9 cellular contexts compared by ENCODE assay signal in the genomic region with DNA sequence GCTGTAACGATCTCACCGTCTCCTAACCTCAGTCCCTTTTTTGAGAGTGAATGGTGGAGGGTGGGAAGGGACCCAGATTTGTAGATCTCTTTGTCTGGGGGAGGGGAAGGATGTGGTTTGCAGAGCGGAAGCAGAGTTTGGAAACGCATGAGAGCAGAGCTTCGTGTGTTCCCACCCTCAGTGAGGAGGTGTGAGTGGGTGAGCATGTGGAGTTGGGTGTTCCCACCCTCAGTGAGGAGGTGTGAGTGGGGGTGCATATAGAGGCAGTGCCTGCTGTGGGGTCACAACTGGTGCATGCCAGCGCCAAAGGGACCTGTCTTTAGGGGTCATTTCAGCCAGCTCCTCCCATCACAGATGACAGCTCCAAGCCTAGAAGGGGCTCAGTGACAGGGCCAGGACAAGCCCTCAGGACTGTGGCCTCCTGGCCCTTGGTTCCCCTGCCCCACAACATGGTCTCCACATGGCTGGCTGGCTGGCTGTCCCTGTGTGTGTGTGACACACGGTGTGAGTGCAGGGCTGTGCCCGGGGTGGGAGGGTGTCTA. TPM values are rescaled to one million over a fixed set of nuclear protein-coding genes. Genes with fewer than 3 reads are reported as not detected.
A peak's percentile ranks its signal among the peaks of the same experiment; 100 is the strongest.
DNase-seq lines count a peak whose midpoint lies in the region; ATAC-seq, FAIRE-seq and TF ChIP-seq lines count a peak whose summit lies in the region.
"Had no signal": no experiment of that assay in that cellular context is flagged by ENCODE, and none has a peak within 500 bp of the region (broad histone marks: within the 10 kb centered on the region; RNA-seq: fewer than 3 reads in every experiment).

No MANE protein-coding gene starts in this region.

- H3K4me1 ChIP-seq in GM12878 (ENCODE audit: control insufficient read depth, insufficient read depth, low read length) = peaks cover 38% of the 10 kb centered on the region

- TF ChIP-seq POLR2A in GM18526 (IDR thresholded peaks at IDR 0.05; ENCODE audit: extremely low read depth, insufficient read length) (peak; percentile 13), GM12878 (IDR thresholded peaks at IDR 0.05; ENCODE audit: low read depth, low read length) (peak; percentile 68)

- POLR2A ChIA-PET in GM12878 (lab: Charles Lee) = interaction anchor here (0.5 to 2.2 kb wide), 6 partner anchors 10 to 440 kb away, joined by 3 to 9 read pairs (median 4); no protein-coding TSS in a partner anchor

- peak overlapping the region; percentile 73 for H3K27ac ChIP-seq in GM12878 (ENCODE audit: control insufficient read depth, insufficient read depth)

- SMC1A ChIA-PET in GM12878 (lab: Charles Lee; ENCODE audit: uncharacterized antibody, unreplicated experiment) = interaction anchor here (0.8 to 2.9 kb wide), 6 partner anchors 9 to 51 kb away, joined by 3 to 12 read pairs (median 4); no protein-coding TSS in a partner anchor

- DNase-seq in UCSD-AML1 (lab: John Stamatoyannopoulos, UW; ENCODE audit: unreplicated experiment) = peak; percentile 67
- DNase-seq in GM12878 (ENCODE audit: low read depth, low spot score) = peak; percentile 69
- peak; percentile 56 to 75 for DNase-seq in stimulated activated CD8-positive, alpha-beta memory T cell treated with anti-CD3 and anti-CD28 coated beads, Interleukin-15, amount 100 ng/mL, for 4 hours (ENCODE audit: low read depth in 2 of 2)
- DNase-seq in left lobe of liver (ENCODE audit: low spot score) = no peak
- no peak for DNase-seq in globus pallidus (ENCODE audit: low spot score)
- DNase-seq: mesendoderm had no signal

- no peaks in the 10 kb centered on the region for H4K20me1 ChIP-seq in GM12878 (ENCODE audit: control insufficient read depth, insufficient read depth)

- 12% methylated on average over 8 of the region's 8 CpGs for WGBS in GM12878 (ENCODE audit: insufficient coverage, insufficient replicate concordance, low lambda C conversion rate, missing lambda C conversion rate)

- no peaks in the 10 kb centered on the region for H3K27me3 ChIP-seq in GM12878 (replicated peaks in 1 of 2; ENCODE audit: control insufficient read depth in 2 of 2, insufficient read depth in 2 of 2, low read length in 1 of 2)

- CTCF ChIA-PET in GM12878 (lab: Yijun Ruan, JAX) = interaction anchor here (0.7 to 3.6 kb wide), 6 partner anchors 22 to 170 kb away, joined by 3 to 36 read pairs (median 4); a partner anchor contains a TSS

- ATAC-seq in GM12878 (no peak), left lobe of liver (no peak), HG03442 (IDR thresholded peaks at IDR 0.05; ENCODE audit: unreplicated experiment) (no peak), HG03039 (IDR thresholded peaks at IDR 0.05; ENCODE audit: unreplicated experiment) (no peak)

- in situ Hi-C loops in GM12878 (cut with MboI) = no loop called here

- H2AFZ ChIP-seq in GM12878 (ENCODE audit: control insufficient read depth, low read depth, low read length) = peak overlapping the region; percentile 23; the same call in 1 of the 2 replicates

- intact Hi-C loops in GM12878 (cut with micrococcal nuclease; ENCODE audit: unreplicated experiment) = no loop called here

- no peaks in the 10 kb centered on the region; the same call in 2 of the 3 replicates for H3K9me3 ChIP-seq in GM12878 (replicated peaks; ENCODE audit: control insufficient read depth, insufficient read depth, low read length)

- no peak for FAIRE-seq in GM12878 (lab: Jason Lieb, UNC)

- no peak for TF ChIP-seq EP300 in GM12878 (IDR thresholded peaks at IDR 0.05; ENCODE audit: borderline replicate concordance in 1 of 2, control insufficient read depth in 1 of 2, low read depth in 2 of 2, low read length in 2 of 2)

- H3K4me2 ChIP-seq in GM12878 (ENCODE audit: control insufficient read depth, insufficient read depth) = peak overlapping the region; percentile 59

- no peak overlapping the region for H3K4me3 ChIP-seq in GM12878

- no peak for TF ChIP-seq CTCF in GM12878 (IDR thresholded peaks at IDR 0.05 in 2 of 3, conservative IDR thresholded peaks at IDR 0.05 in 1 of 3; ENCODE audit: control insufficient read depth in 2 of 3, extremely low read depth in 1 of 3, insufficient read depth in 1 of 3, low read depth in 3 of 3, low read length in 3 of 3)

- H3K36me3 ChIP-seq in GM12878 (ENCODE audit: control insufficient read depth in 2 of 2, insufficient read depth in 2 of 2, low read length in 1 of 2) = peaks cover 0 to 5% of the 10 kb centered on the region in 2 experiments; a peak in 3 of 4 replicates

- no peak for TF ChIP-seq RAD21 in GM12878 (IDR thresholded peaks at IDR 0.05; ENCODE audit: insufficient read depth, low read depth, low read length)

- H3K9ac ChIP-seq in GM12878 (ENCODE audit: control insufficient read depth, insufficient read depth, low read length) = no peak overlapping the region

- RAD21 ChIA-PET in GM12878 (lab: Charles Lee; ENCODE audit: unreplicated experiment) = interaction anchor here (0.8 to 1.5 kb wide), 3 partner anchors 22 to 71 kb away, joined by 3 to 7 read pairs (median 3); a partner anchor contains a TSS

- H3K79me2 ChIP-seq in GM12878 (ENCODE audit: control insufficient read depth, insufficient read depth, low read length) = peaks cover 13% of the 10 kb centered on the region

- BruUV-seq in GM12878 (replicated peaks; lab: Mats Ljungman, UMichigan) = no TSS peak

RNA-seq across cellular contexts. Expression of a gene that starts 1.8 kb away (rescaled TPM):
- total RNA-seq in GM12878 (2013; cell fraction: nucleolus; rRNA removed) = 1.1 and 2.4 TPM in 2 replicates
- total RNA-seq in GM12878 (2014; rRNA removed) = 6.7 and 9.0 TPM in 2 replicates
- total RNA-seq in GM12878 (2014; rRNA removed; fragmentation: Illumina TruSeq; extraction: Trizol) = 4.3 and 7.3 TPM in 2 replicates
- 25.4 and 28.5 TPM in 2 replicates for total RNA-seq in GM12878 (2021)
- 2.6 TPM for polyA plus RNA-seq in GM12878 (2011; ENCODE audit: low read depth)
- polyA plus RNA-seq in GM12878 (2011; rRNA removed) = 3.9 and 6.0 TPM in 2 replicates
- 3.7 and 9.2 TPM in 2 replicates for polyA plus RNA-seq in GM12878 (2011; cell fraction: cytosol; rRNA removed)
- polyA plus RNA-seq in GM12878 (2011; cell fraction: nucleus; rRNA removed) = 3.8 and 5.0 TPM in 2 replicates
- 5.9 and 6.7 TPM in 2 replicates for polyA plus RNA-seq in GM12878 (2012)
- polyA plus RNA-seq in GM12878 (2014; fragmentation: Illumina TruSeq; extraction: Trizol) = 2.9 and 4.3 TPM in 2 replicates
- polyA plus RNA-seq in GM12878 (2014; fragmentation: Nextera tagmentation; extraction: Ambion mirVana) = 1 to 10 TPM; 2.6 to 5.3 TPM
- polyA plus RNA-seq in GM12878 (2014; rRNA removed) = 23.5 and 24.1 TPM in 2 replicates
- 10 to 100 TPM; 34.1 to 38.1 TPM for polyA plus RNA-seq in GM12878 (2016; fragmentation: Nextera tagmentation; extraction: Ambion mirVana)
- polyA minus RNA-seq in GM12878 (2011; rRNA and poly(A)+ RNA removed) = 1.0 and 2.7 TPM in 2 replicates
- 0.83 and 1.1 TPM in 2 replicates for polyA minus RNA-seq in GM12878 (2011; cell fraction: cytosol; rRNA and poly(A)+ RNA removed)
- 2.2 and 2.7 TPM in 2 replicates for polyA minus RNA-seq in GM12878 (2011; cell fraction: nucleus; rRNA and poly(A)+ RNA removed)
- 81.9 TPM for total RNA-seq in left lobe of liver

RNA-seq across cellular contexts. Expression of a gene that starts 19.8 kb away (rescaled TPM):
- 12.2 and 12.6 TPM in 2 replicates for total RNA-seq in GM12878 (2013; cell fraction: nucleolus; rRNA removed)
- total RNA-seq in GM12878 (2014; rRNA removed) (3.7 and 4.5 TPM in 2 replicates), GM12878 (2014; rRNA removed; fragmentation: Illumina TruSeq; extraction: Trizol) (2.7 and 3.1 TPM in 2 replicates), GM12878 (2021) (35.6 and 40.4 TPM in 2 replicates), left lobe of liver (4.4 TPM)
- 4.3 TPM for polyA plus RNA-seq in GM12878 (2011; ENCODE audit: low read depth)
- polyA plus RNA-seq in GM12878 (2011; rRNA removed) (7.9 and 15.1 TPM in 2 replicates), GM12878 (2014; fragmentation: Illumina TruSeq; extraction: Trizol) (6.4 and 10.1 TPM in 2 replicates), GM12878 (2014; fragmentation: Nextera tagmentation; extraction: Ambion mirVana) (1 to 10 TPM; 3.1 to 9.8 TPM), GM12878 (2014; rRNA removed) (14.2 and 15.5 TPM in 2 replicates), GM12878 (2016; fragmentation: Nextera tagmentation; extraction: Ambion mirVana) (1 to 10 TPM; 3.0 to 4.1 TPM)
- polyA plus RNA-seq in GM12878 (2011; cell fraction: cytosol; rRNA removed) = 19.1 and 22.0 TPM in 2 replicates
- polyA plus RNA-seq in GM12878 (2011; cell fraction: nucleus; rRNA removed) = 63.1 and 79.6 TPM in 2 replicates
- polyA plus RNA-seq in GM12878 (2012) = 12.7 TPM in 2 replicates
- polyA minus RNA-seq in GM12878 (2011; rRNA and poly(A)+ RNA removed) = 9.5 and 13.7 TPM in 2 replicates
- polyA minus RNA-seq in GM12878 (2011; cell fraction: cytosol; rRNA and poly(A)+ RNA removed) = 16.6 and 20.1 TPM in 2 replicates
- polyA minus RNA-seq in GM12878 (2011; cell fraction: nucleus; rRNA and poly(A)+ RNA removed) = 6.2 and 14.6 TPM in 2 replicates

RNA-seq across cellular contexts. Expression of a gene that starts 23.3 kb away (rescaled TPM):
- total RNA-seq in GM12878 (2013; cell fraction: nucleolus; rRNA removed) = 281 and 323 TPM in 2 replicates
- total RNA-seq in GM12878 (2014; rRNA removed) (44.2 and 46.0 TPM in 2 replicates), GM12878 (2014; rRNA removed; fragmentation: Illumina TruSeq; extraction: Trizol) (29.0 and 31.2 TPM in 2 replicates), GM12878 (2021) (89.0 and 105 TPM in 2 replicates), left lobe of liver (29.5 TPM)
- polyA plus RNA-seq in GM12878 (2011; ENCODE audit: low read depth) = 26.0 TPM
- polyA plus RNA-seq in GM12878 (2011; rRNA removed) (33.8 and 47.5 TPM in 2 replicates), GM12878 (2014; fragmentation: Illumina TruSeq; extraction: Trizol) (35.2 and 43.6 TPM in 2 replicates), GM12878 (2014; fragmentation: Nextera tagmentation; extraction: Ambion mirVana) (1 to 10 TPM; 4.8 to 4.9 TPM), GM12878 (2014; rRNA removed) (75.7 and 82.4 TPM in 2 replicates), GM12878 (2016; fragmentation: Nextera tagmentation; extraction: Ambion mirVana) (1 to 10 TPM; 7.2 to 8.2 TPM)
- 31.7 and 44.9 TPM in 2 replicates for polyA plus RNA-seq in GM12878 (2011; cell fraction: cytosol; rRNA removed)
- 244 and 265 TPM in 2 replicates for polyA plus RNA-seq in GM12878 (2011; cell fraction: nucleus; rRNA removed)
- polyA plus RNA-seq in GM12878 (2012) = 55.5 and 60.9 TPM in 2 replicates
- polyA minus RNA-seq in GM12878 (2011; rRNA and poly(A)+ RNA removed) = 59.4 and 104 TPM in 2 replicates
- 30.6 and 31.9 TPM in 2 replicates for polyA minus RNA-seq in GM12878 (2011; cell fraction: cytosol; rRNA and poly(A)+ RNA removed)
- polyA minus RNA-seq in GM12878 (2011; cell fraction: nucleus; rRNA and poly(A)+ RNA removed) = 72.8 and 128 TPM in 2 replicates

RNA-seq across cellular contexts. Expression of a gene that starts 24.2 kb away (rescaled TPM):
- 29.4 and 31.3 TPM in 2 replicates for total RNA-seq in GM12878 (2013; cell fraction: nucleolus; rRNA removed)
- 420 and 425 TPM in 2 replicates for total RNA-seq in GM12878 (2014; rRNA removed)
- total RNA-seq in GM12878 (2014; rRNA removed; fragmentation: Illumina TruSeq; extraction: Trizol) = 331 and 348 TPM in 2 replicates
- total RNA-seq in GM12878 (2021) = 298 and 300 TPM in 2 replicates
- 132 TPM for polyA plus RNA-seq in GM12878 (2011; ENCODE audit: low read depth)
- polyA plus RNA-seq in GM12878 (2011; rRNA removed) = 295 and 448 TPM in 2 replicates
- polyA plus RNA-seq in GM12878 (2011; cell fraction: cytosol; rRNA removed) = 846 and 874 TPM in 2 replicates
- 298 and 385 TPM in 2 replicates for polyA plus RNA-seq in GM12878 (2011; cell fraction: nucleus; rRNA removed)
- polyA plus RNA-seq in GM12878 (2012) = 170 and 184 TPM in 2 replicates
- 277 and 353 TPM in 2 replicates for polyA plus RNA-seq in GM12878 (2014; fragmentation: Illumina TruSeq; extraction: Trizol)
- polyA plus RNA-seq in GM12878 (2014; fragmentation: Nextera tagmentation; extraction: Ambion mirVana) = 1,000 to 10,000 TPM; 1,622 to 2,130 TPM
- polyA plus RNA-seq in GM12878 (2014; rRNA removed) = 499 and 533 TPM in 2 replicates
- 100 to 1,000 TPM; 612 to 643 TPM for polyA plus RNA-seq in GM12878 (2016; fragmentation: Nextera tagmentation; extraction: Ambion mirVana)
- 289 and 473 TPM in 2 replicates for polyA minus RNA-seq in GM12878 (2011; rRNA and poly(A)+ RNA removed)
- polyA minus RNA-seq in GM12878 (2011; cell fraction: cytosol; rRNA and poly(A)+ RNA removed) = 93.5 and 120 TPM in 2 replicates
- polyA minus RNA-seq in GM12878 (2011; cell fraction: nucleus; rRNA and poly(A)+ RNA removed) = 44.1 and 76.5 TPM in 2 replicates
- total RNA-seq in left lobe of liver = 98.2 TPM

RNA-seq across cellular contexts. Expression of a gene that starts 53.6 kb away (rescaled TPM):
- total RNA-seq in GM12878 (2013; cell fraction: nucleolus; rRNA removed) = 2.3 and 2.9 TPM in 2 replicates
- 4.8 and 5.0 TPM in 2 replicates for total RNA-seq in GM12878 (2014; rRNA removed)
- 3.3 and 3.6 TPM in 2 replicates for total RNA-seq in GM12878 (2014; rRNA removed; fragmentation: Illumina TruSeq; extraction: Trizol)
- total RNA-seq in GM12878 (2021) = 9.0 and 9.7 TPM in 2 replicates
- polyA plus RNA-seq in GM12878 (2011; ENCODE audit: low read depth) = 1.6 TPM
- polyA plus RNA-seq in GM12878 (2011; rRNA removed) = 7.7 and 8.2 TPM in 2 replicates
- polyA plus RNA-seq in GM12878 (2011; cell fraction: cytosol; rRNA removed) = 8.4 and 11.0 TPM in 2 replicates
- polyA plus RNA-seq in GM12878 (2011; cell fraction: nucleus; rRNA removed) = 6.4 and 8.4 TPM in 2 replicates
- polyA plus RNA-seq in GM12878 (2012) = 5.3 and 5.8 TPM in 2 replicates
- 3.9 and 4.0 TPM in 2 replicates for polyA plus RNA-seq in GM12878 (2014; fragmentation: Illumina TruSeq; extraction: Trizol)
- polyA plus RNA-seq in GM12878 (2014; fragmentation: Nextera tagmentation; extraction: Ambion mirVana) = 1 to 10 TPM in 1 of 2 experiments, under 1 TPM in 1; 0.53 to 1.4 TPM
- polyA plus RNA-seq in GM12878 (2014; rRNA removed) = 5.9 and 6.3 TPM in 2 replicates
- polyA plus RNA-seq in GM12878 (2016; fragmentation: Nextera tagmentation; extraction: Ambion mirVana) = 1 to 10 TPM; 1.6 to 2.2 TPM
- 5.6 and 8.5 TPM in 2 replicates for polyA minus RNA-seq in GM12878 (2011; rRNA and poly(A)+ RNA removed)
- polyA minus RNA-seq in GM12878 (2011; cell fraction: cytosol; rRNA and poly(A)+ RNA removed) = 5.2 and 7.2 TPM in 2 replicates
- polyA minus RNA-seq in GM12878 (2011; cell fraction: nucleus; rRNA and poly(A)+ RNA removed) = 3.0 and 4.8 TPM in 2 replicates
- total RNA-seq in left lobe of liver = 2.7 TPM

Comparison
In these comparisons a context has a peak if more than half of its experiments do, and no peak if none do; other contexts are left out.
1. DNase-seq: peak in UCSD-AML1 (single experiment), GM12878 (single experiment) and stimulated activated CD8-positive, alpha-beta memory T cell treated with anti-CD3 and anti-CD28 coated beads, Interleukin-15, amount 100 ng/mL, for 4 hours (2 of 2); none in left lobe of liver (single experiment) and globus pallidus (single experiment).